8 cellular contexts compared by ENCODE assay signal in the genomic region with DNA sequence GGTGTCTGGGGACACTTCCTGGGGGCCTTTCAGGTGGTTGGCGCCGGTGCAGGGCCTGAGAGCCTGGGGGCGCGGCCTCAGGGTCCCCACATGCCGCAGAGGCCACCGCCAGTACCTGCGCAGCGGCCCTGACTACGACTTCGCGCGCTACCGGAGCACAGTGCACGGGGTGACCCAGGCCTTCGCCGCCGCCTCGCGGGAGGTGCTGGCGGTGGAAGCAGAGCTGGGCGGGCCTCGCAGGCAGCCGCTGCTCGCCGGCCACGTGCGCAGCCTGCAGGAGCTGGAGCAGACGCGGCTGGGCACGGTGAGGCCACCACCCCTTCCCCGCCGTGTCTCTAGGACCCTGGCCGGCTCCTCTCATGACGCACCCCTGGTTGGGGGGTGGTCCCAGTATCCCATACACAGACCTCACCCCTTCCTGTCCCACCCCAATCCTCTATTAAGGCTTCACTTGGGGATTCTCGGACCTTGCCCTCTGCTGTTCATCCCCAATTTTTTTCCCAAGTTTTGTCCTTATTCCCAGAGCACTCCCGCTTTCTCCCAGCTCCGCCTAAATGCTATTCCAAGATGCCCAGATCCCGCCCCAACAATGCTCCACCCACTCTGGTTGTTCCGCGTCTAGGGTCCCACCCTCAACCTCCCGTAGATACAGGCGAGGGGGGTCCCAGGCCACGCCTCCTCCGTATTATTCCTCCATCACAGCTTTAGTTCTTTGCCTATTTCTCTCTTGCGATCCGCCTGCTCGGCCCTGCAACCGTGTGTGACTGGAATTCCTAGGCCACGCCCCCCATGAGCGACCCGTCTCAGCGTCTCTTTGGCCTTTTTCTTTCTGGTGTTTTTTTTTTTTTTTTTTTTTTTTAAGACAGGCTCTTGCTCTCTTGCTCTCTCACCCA. TPM values are rescaled to one million over a fixed set of nuclear protein-coding genes. Genes with fewer than 3 reads are reported as not detected.
DNase-seq lines count a peak whose midpoint lies in the region; ATAC-seq and TF ChIP-seq lines count a peak whose summit lies in the region.

No MANE protein-coding gene starts in this region.

- ATAC-seq in GM21447 (IDR thresholded peaks at IDR 0.05; ENCODE audit: unreplicated experiment), result peak; percentile 31
- peak; percentile 48 to 80 (median 69) for ATAC-seq in heart right ventricle
- ATAC-seq in psoas muscle, result peak; percentile 66 to 80 (median 73)

- under 1% methylated on average over 50 of the region's 52 CpGs for WGBS in HUES64
- 12 to 13% methylated on average over 52 of the region's 52 CpGs for WGBS in heart right ventricle, 2 donors
- 11 to 16% (median 12%) methylated on average over 43 to 52 of the region's 52 CpGs for WGBS in psoas muscle, 3 donors

- H3K27me3 ChIP-seq in HUES64 (ENCODE audit: insufficient read depth, low read length) (no peaks in the 10 kb centered on the region; the same call in 1 of the 2 replicates), heart right ventricle (peaks cover 0 to 3% (median 0%) of the 10 kb centered on the region in 7 donors), psoas muscle (ENCODE audit: insufficient read depth in 3 of 3, low read length in 2 of 3) (no peaks in the 10 kb centered on the region)

- peak overlapping the region; percentile 92 for H3K9ac ChIP-seq in HUES64 (ENCODE audit: low read depth, low read length)

- H3K27ac ChIP-seq in HUES64 (ENCODE audit: low read depth, low read length), result peak overlapping the region; percentile 95
- H3K27ac ChIP-seq in heart right ventricle, result peak overlapping the region; percentile 55 to 97 (median 92)
- H3K27ac ChIP-seq in psoas muscle, result peak overlapping the region; percentile 87

- peaks cover 4% of the 10 kb centered on the region; the same call in 1 of the 2 replicates for H3K36me3 ChIP-seq in HUES64 (ENCODE audit: insufficient read depth, low read length)
- H3K36me3 ChIP-seq in heart right ventricle, result peaks cover 0 to 23% (median 5%) of the 10 kb centered on the region in 9 donors
- H3K36me3 ChIP-seq in psoas muscle (ENCODE audit: insufficient read depth in 1 of 2, low read depth in 1 of 2), result peaks cover 4 to 16% of the 10 kb centered on the region in 2 donors

- peaks cover 31% of the 10 kb centered on the region for H3K4me1 Mint-ChIP-seq in activated naive CD8-positive, alpha-beta T cell treated with anti-CD3 and anti-CD28 coated beads for 36 hours

- peak overlapping the region; percentile 83 for H3K4me3 ChIP-seq in HUES64 (ENCODE audit: low read length)
- H3K4me3 ChIP-seq in heart right ventricle, result peak overlapping the region; percentile 63 to 95 (median 86)
- peak overlapping the region; percentile 78 for H3K4me3 ChIP-seq in psoas muscle

- H3K9me3 Mint-ChIP-seq in activated naive CD8-positive, alpha-beta T cell treated with anti-CD3 and anti-CD28 coated beads for 36 hours, result no peaks in the 10 kb centered on the region

- no peaks in the 10 kb centered on the region for H3K9me3 ChIP-seq in HUES64 (ENCODE audit: insufficient read depth, low read depth, low read length)
- no peaks in the 10 kb centered on the region for H3K9me3 ChIP-seq in heart right ventricle
- H3K9me3 ChIP-seq in psoas muscle, result no peaks in the 10 kb centered on the region

- TF ChIP-seq CTCF in heart right ventricle (IDR thresholded peaks at IDR 0.05) (peak in 5 of 9 donors; percentile 8 to 41 (median 26)), psoas muscle (IDR thresholded peaks at IDR 0.05) (no peak)

- H3K36me3 Mint-ChIP-seq in activated naive CD8-positive, alpha-beta T cell treated with anti-CD3 and anti-CD28 coated beads for 36 hours, result peaks cover 15% of the 10 kb centered on the region

- H3K27ac Mint-ChIP-seq in activated naive CD8-positive, alpha-beta T cell treated with anti-CD3 and anti-CD28 coated beads for 36 hours, result peak overlapping the region; percentile 96

- DNase-seq in DMS53 (lab: John Stamatoyannopoulos, UW), result peak; percentile 88
- peak; percentile 90 to 91 for DNase-seq in SHP77 (lab: John Stamatoyannopoulos, UW)
- DNase-seq in activated naive CD8-positive, alpha-beta T cell treated with anti-CD3 and anti-CD28 coated beads for 36 hours, result peak; percentile 85
- DNase-seq in heart right ventricle, result peak; percentile 63 to 71
- peak; percentile 75 to 84 for DNase-seq in psoas muscle
- no peak for DNase-seq in COLO829 (ENCODE audit: low spot score)

- peaks cover 1% of the 10 kb centered on the region for H3K27me3 Mint-ChIP-seq in activated naive CD8-positive, alpha-beta T cell treated with anti-CD3 and anti-CD28 coated beads for 36 hours

- H3K4me3 Mint-ChIP-seq in activated naive CD8-positive, alpha-beta T cell treated with anti-CD3 and anti-CD28 coated beads for 36 hours, result peak overlapping the region; percentile 92

- intact Hi-C loops in heart right ventricle (cut with DNase I) (loop anchor here in 9 of 10 donors (5.0 to 10.0 kb wide), 7 partner anchors 83 to 278 kb away; a partner anchor contains a TSS), psoas muscle (cut with DNase I) (loop anchor here in 1 of 2 donors (5.0 kb wide), 1 partner anchor 88 kb away; no protein-coding TSS in a partner anchor)

- H3K4me1 ChIP-seq in HUES64 (ENCODE audit: insufficient read depth, low read length) (peaks cover 9% of the 10 kb centered on the region), heart right ventricle (peaks cover 3 to 55% (median 29%) of the 10 kb centered on the region in 9 donors), psoas muscle (peaks cover 12% of the 10 kb centered on the region)

RNA-seq across cellular contexts. Expression of a gene that starts 1.0 kb away (rescaled TPM):
- 52.1 TPM for polyA plus RNA-seq in HUES64 (2013, experiment 1 of 2)
- 45.2 TPM for polyA plus RNA-seq in HUES64 (2013, experiment 2 of 2)
- 10 to 100 TPM; 71.6 to 74.7 TPM for total RNA-seq in activated naive CD8-positive, alpha-beta T cell treated with anti-CD3 and anti-CD28 coated beads for 36 hours
- total RNA-seq in heart right ventricle, result 10 to 100 TPM; 63.4 to 96.3 (median 68.7) TPM
- 100 to 1,000 TPM in 1 of 2 donors, 10 to 100 TPM in 1; 58.5 to 107 TPM for polyA plus RNA-seq in heart right ventricle
- total RNA-seq in psoas muscle, result 100 to 1,000 TPM in 1 of 4 donors, 10 to 100 TPM in 3; 52.1 to 105 (median 92.0) TPM
- polyA plus RNA-seq in psoas muscle, result 100 to 1,000 TPM in 1 of 3 donors, 10 to 100 TPM in 2; 67.7 to 105 (median 80.7) TPM

RNA-seq across cellular contexts. Expression of a gene that starts 17.0 kb away (rescaled TPM):
- polyA plus RNA-seq in HUES64 (2013, experiment 1 of 2), result 4.2 TPM
- polyA plus RNA-seq in HUES64 (2013, experiment 2 of 2), result 8.9 TPM
- total RNA-seq in activated naive CD8-positive, alpha-beta T cell treated with anti-CD3 and anti-CD28 coated beads for 36 hours, result not detected
- total RNA-seq in heart right ventricle (10 to 100 TPM in 3 of 10 donors, 1 to 10 TPM in 6, under 1 TPM in 1; 0.68 to 42.1 (median 4.5) TPM), psoas muscle (10 to 100 TPM in 3 of 4 donors, 1 to 10 TPM in 1; 8.3 to 20.2 (median 14.2) TPM)
- polyA plus RNA-seq in heart right ventricle (100 to 1,000 TPM; 154 to 161 TPM), psoas muscle (10 to 100 TPM; 15.6 to 28.4 (median 19.3) TPM)

RNA-seq across cellular contexts. Expression of a gene that starts 18.0 kb away (rescaled TPM):
- polyA plus RNA-seq in HUES64 (2013, experiment 1 of 2), result 1,216 TPM
- polyA plus RNA-seq in HUES64 (2013, experiment 2 of 2), result 1,283 TPM
- total RNA-seq in activated naive CD8-positive, alpha-beta T cell treated with anti-CD3 and anti-CD28 coated beads for 36 hours, result 1,000 to 10,000 TPM; 1,816 to 1,826 TPM
- 100 to 1,000 TPM; 634 to 883 (median 716) TPM for total RNA-seq in heart right ventricle
- 1,000 to 10,000 TPM; 1,270 to 1,276 TPM for polyA plus RNA-seq in heart right ventricle
- 1,000 to 10,000 TPM in 2 of 4 donors, 100 to 1,000 TPM in 2; 979 to 1,082 (median 1,028) TPM for total RNA-seq in psoas muscle
- 1,000 to 10,000 TPM in 2 of 3 donors, 100 to 1,000 TPM in 1; 877 to 1,553 (median 1,005) TPM for polyA plus RNA-seq in psoas muscle

RNA-seq across cellular contexts. Expression of a gene that starts 23.0 kb away (rescaled TPM):
- polyA plus RNA-seq in HUES64 (2013, experiment 1 of 2), result 3.7 TPM
- polyA plus RNA-seq in HUES64 (2013, experiment 2 of 2), result 4.8 TPM
- not detected for total RNA-seq in activated naive CD8-positive, alpha-beta T cell treated with anti-CD3 and anti-CD28 coated beads for 36 hours
- total RNA-seq in heart right ventricle (1 to 10 TPM in 5 of 10 donors, under 1 TPM in 5; 0.13 to 4.5 (median 0.89) TPM), psoas muscle (1 to 10 TPM in 3 of 4 donors, under 1 TPM in 1; 0.79 to 3.2 (median 2.6) TPM)
- polyA plus RNA-seq in heart right ventricle (10 to 100 TPM in 1 of 2 donors, 1 to 10 TPM in 1; 2.5 to 13.8 TPM), psoas muscle (1 to 10 TPM in 2 of 3 donors, under 1 TPM in 1; 0.85 to 4.8 (median 1.5) TPM)

RNA-seq across cellular contexts. Expression of a gene that starts 32.0 kb away (rescaled TPM):
- 104 TPM for polyA plus RNA-seq in HUES64 (2013, experiment 1 of 2)
- 118 TPM for polyA plus RNA-seq in HUES64 (2013, experiment 2 of 2)
- 100 to 1,000 TPM; 116 to 124 TPM for total RNA-seq in activated naive CD8-positive, alpha-beta T cell treated with anti-CD3 and anti-CD28 coated beads for 36 hours
- total RNA-seq in heart right ventricle (10 to 100 TPM; 35.6 to 63.9 (median 45.6) TPM), psoas muscle (10 to 100 TPM; 38.9 to 76.5 (median 50.8) TPM)
- polyA plus RNA-seq in heart right ventricle (10 to 100 TPM; 41.2 to 88.6 TPM), psoas muscle (100 to 1,000 TPM in 2 of 3 donors, 10 to 100 TPM in 1; 84.6 to 144 (median 122) TPM)
